In the genomic region with DNA sequence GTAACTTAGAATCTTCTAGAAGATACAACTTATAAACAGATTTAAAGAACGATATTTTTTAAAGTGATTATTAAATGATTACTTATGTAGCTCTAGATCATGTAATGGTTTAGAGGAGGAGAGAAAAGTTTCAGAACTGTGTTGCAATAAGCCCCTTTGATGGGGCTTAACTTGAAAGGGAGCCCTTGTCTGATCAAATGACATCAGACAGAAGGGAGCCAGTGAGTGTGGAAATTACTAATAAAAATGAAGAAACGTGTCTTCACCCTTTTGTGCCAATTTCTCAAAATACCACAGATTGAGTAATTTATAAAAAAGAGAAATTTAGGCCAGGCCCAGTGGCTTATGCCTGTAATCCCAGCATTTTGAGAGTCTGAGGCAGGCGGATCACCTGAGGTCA, we compare ENCODE assay signal across 16 cellular contexts.
A peak's percentile ranks its signal among the peaks of the same experiment; 100 is the strongest.
DNase-seq lines count a peak whose midpoint lies in the region; ATAC-seq, FAIRE-seq and TF ChIP-seq lines count a peak whose summit lies in the region.
"Had no signal": no experiment of that assay in that cellular context is flagged by ENCODE, and none has a peak within 500 bp of the region (broad histone marks: within the 10 kb centered on the region; RNA-seq: fewer than 3 reads in every experiment).

No MANE protein-coding gene starts in this region.

- H3K9me3 ChIP-seq in IMR-90 (ENCODE audit: control insufficient read depth, insufficient read depth, low read length) (no peaks in the 10 kb centered on the region), ascending aorta (no peaks in the 10 kb centered on the region)
- H3K9me3 ChIP-seq: BLaER1 treated with 17β-estradiol and CSF1 and Interleukin-3, amounts not matched to agents 10 nM and 100 nM had no signal

- intact Hi-C loops in IMR-90 (cut with micrococcal nuclease) (no loop called here), ascending aorta (cut with DNase I) (no loop called here)

- H2BK120ac ChIP-seq in IMR-90 (ENCODE audit: low read depth, low read length): no peak overlapping the region

- peaks cover 3% of the 10 kb centered on the region; the same call in 1 of the 2 replicates for H3K4me1 ChIP-seq in IMR-90 (ENCODE audit: control insufficient read depth, insufficient read depth, low read length)
- no peaks in the 10 kb centered on the region for H3K4me1 ChIP-seq in ascending aorta
- H3K4me1 ChIP-seq: BLaER1 treated with 17β-estradiol and CSF1 and Interleukin-3, amounts not matched to agents 10 nM and 100 nM had no signal

- no peak overlapping the region for H3K14ac ChIP-seq in IMR-90 (replicated peaks; ENCODE audit: low read depth, low read length)

- no peak overlapping the region for H2AFZ ChIP-seq in IMR-90 (replicated peaks; ENCODE audit: low read length, poor library complexity)

- no TSS peak for BruUV-seq in IMR-90 (replicated peaks; lab: Mats Ljungman, UMichigan)

- POLR2A ChIA-PET in IMR-90 (lab: Charles Lee; ENCODE audit: unreplicated experiment): no interaction called here

- H3K36me3 ChIP-seq in IMR-90 (ENCODE audit: control insufficient read depth, insufficient read depth, low read length): no peaks in the 10 kb centered on the region
- no peaks in the 10 kb centered on the region for H3K36me3 ChIP-seq in ascending aorta

- no peak overlapping the region for H4K5ac ChIP-seq in IMR-90 (ENCODE audit: low read depth, low read length)

- H3K23ac ChIP-seq in IMR-90 (ENCODE audit: low read depth, low read length): no peak overlapping the region

- H3K4me3 ChIP-seq in IMR-90 (ENCODE audit: insufficient read depth, low read depth, low read length) (no peak overlapping the region), ascending aorta (no peak overlapping the region)
- H3K4me3 ChIP-seq: BLaER1 treated with 17β-estradiol and CSF1 and Interleukin-3, amounts not matched to agents 10 nM and 100 nM had no signal

- no peak for TF ChIP-seq CTCF in IMR-90 (conservative IDR thresholded peaks at IDR 0.05; ENCODE audit: low read depth, low read length)
- no peak for TF ChIP-seq CTCF in ascending aorta (IDR thresholded peaks at IDR 0.05)

- peaks cover 0 to 9% of the 10 kb centered on the region in 2 experiments; a peak in 2 of 4 replicates for H3K79me1 ChIP-seq in IMR-90 (ENCODE audit: low read depth in 1 of 2, low read length in 2 of 2)

- 0 out of 2 replicates have a peak, but pooled peaks cover 5% of the 10 kb centered on the region for H3K9me1 ChIP-seq in IMR-90 (ENCODE audit: insufficient read depth, low read length)

- H3K18ac ChIP-seq in IMR-90 (ENCODE audit: low read depth, low read length): no peak overlapping the region

- peak; percentile 20 to 37 for DNase-seq in AML-193 (lab: John Stamatoyannopoulos, UW)
- no peak for DNase-seq in IMR-90
- DNase-seq in amniotic epithelial cell (ENCODE audit: low read depth): peak; percentile 18
- peak; percentile 43 for DNase-seq in iris pigment epithelial cell (ENCODE audit: low read depth)
- no peak for DNase-seq in GM12892 (ENCODE audit: insufficient read length)
- DNase-seq in ascending aorta (ENCODE audit: low spot score in 2 of 2): no peak
- no peak for DNase-seq in AG08395 (ENCODE audit: low spot score)
- DNase-seq: COR-L47, DMS153, EL, NCI-H1092 treated with DMSO at 0.1 percent for 48 hours, NCI-H187, NCI-H774, SHP77 had no signal

- H3K56ac ChIP-seq in IMR-90 (ENCODE audit: extremely low read depth, insufficient read depth, low read length): no peak overlapping the region

- no peak for TF ChIP-seq RAD21 in IMR-90 (IDR thresholded peaks at IDR 0.05; ENCODE audit: low read length)

- in situ Hi-C loops in IMR-90 (cut with MboI; ENCODE audit: low sequenced_read_pairs): no loop called here

- H4K20me1 ChIP-seq in IMR-90 (ENCODE audit: insufficient read depth, low read length): no peaks in the 10 kb centered on the region

- no peak overlapping the region for H2BK5ac ChIP-seq in IMR-90 (ENCODE audit: low read depth, low read length, poor library complexity, severe bottlenecking)

- 100% methylated on average over 1 of the region's 3 CpGs; no CpG with 5 or more reads in 1 of the 2 experiments for WGBS in IMR-90 (ENCODE audit: extremely low coverage in 2 of 2, insufficient read length in 1 of 2), 2 experiments

- no peak overlapping the region for H2AK9ac ChIP-seq in IMR-90 (replicated peaks; ENCODE audit: low read depth, low read length, poor library complexity)

- ATAC-seq in IMR-90 (ENCODE audit: low read depth): no peak
- ATAC-seq: Panc1 had no signal

- H3K4me2 ChIP-seq in IMR-90 (ENCODE audit: low read depth, low read length): no peak overlapping the region
- H3K4me2 ChIP-seq: BLaER1 treated with 17β-estradiol and CSF1 and Interleukin-3, amounts not matched to agents 10 nM and 100 nM had no signal

- no peak overlapping the region for H2BK20ac ChIP-seq in IMR-90 (ENCODE audit: low read depth, low read length)

- H3K9ac ChIP-seq in IMR-90 (ENCODE audit: low read depth, low read length): no peak overlapping the region
- H3K9ac ChIP-seq: BLaER1 treated with 17β-estradiol and CSF1 and Interleukin-3, amounts not matched to agents 10 nM and 100 nM had no signal

- TF ChIP-seq POLR2A in IMR-90 (IDR thresholded peaks at IDR 0.05; ENCODE audit: low read depth, low read length) (no peak), GM12892 (IDR thresholded peaks at IDR 0.05; ENCODE audit: low read depth, low read length) (no peak)

- H2BK15ac ChIP-seq in IMR-90 (ENCODE audit: low read depth, low read length): no peak overlapping the region

- CTCF ChIA-PET in IMR-90 (lab: Yijun Ruan, JAX): no interaction called here

- no peak overlapping the region for H4K8ac ChIP-seq in IMR-90 (ENCODE audit: low read depth in 2 of 2, low read length in 2 of 2)

- FAIRE-seq in GM12892 (lab: Jason Lieb, UNC): no peak

- H3K27me3 ChIP-seq in IMR-90 (ENCODE audit: control insufficient read depth, insufficient read depth, low read length): no peaks in the 10 kb centered on the region
- no peaks in the 10 kb centered on the region for H3K27me3 ChIP-seq in ascending aorta
- H3K27me3 ChIP-seq: BLaER1 treated with 17β-estradiol and CSF1 and Interleukin-3, amounts not matched to agents 10 nM and 100 nM had no signal

- no peak overlapping the region for H2AK5ac ChIP-seq in IMR-90 (ENCODE audit: low read depth, low read length)

- dilution Hi-C loops in IMR-90 (cut with HindIII; ENCODE audit: low sequenced_read_pairs, unreplicated experiment): no loop called here

- no peak overlapping the region for H4K91ac ChIP-seq in IMR-90 (ENCODE audit: insufficient read depth, low read depth, low read length)

- H3K27ac ChIP-seq in IMR-90 (ENCODE audit: insufficient read depth, low read length) (no peak overlapping the region), ascending aorta (no peak overlapping the region)
- H3K27ac ChIP-seq: BLaER1 treated with 17β-estradiol and CSF1 and Interleukin-3, amounts not matched to agents 10 nM and 100 nM had no signal

- H3K4ac ChIP-seq in IMR-90 (ENCODE audit: low read depth, low read length): peak overlapping the region; percentile 72; the same call in 1 of the 2 replicates

TF ChIP-seq in IMR-90, 13 proteins besides CTCF, POLR2A, EP300 and RAD21:
- TF ChIP-seq MAZ (IDR thresholded peaks at IDR 0.05; ENCODE audit: borderline replicate concordance, low read depth, low read length) (no peak), CEBPB (IDR thresholded peaks at IDR 0.05; ENCODE audit: low read depth, low read length) (peak; percentile 42; the same call in 1 of the 2 replicates)
- TF ChIP-seq, protein P1, sequence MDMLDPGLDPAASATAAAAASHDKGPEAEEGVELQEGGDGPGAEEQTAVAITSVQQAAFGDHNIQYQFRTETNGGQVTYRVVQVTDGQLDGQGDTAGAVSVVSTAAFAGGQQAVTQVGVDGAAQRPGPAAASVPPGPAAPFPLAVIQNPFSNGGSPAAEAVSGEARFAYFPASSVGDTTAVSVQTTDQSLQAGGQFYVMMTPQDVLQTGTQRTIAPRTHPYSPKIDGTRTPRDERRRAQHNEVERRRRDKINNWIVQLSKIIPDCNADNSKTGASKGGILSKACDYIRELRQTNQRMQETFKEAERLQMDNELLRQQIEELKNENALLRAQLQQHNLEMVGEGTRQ (IDR thresholded peaks at IDR 0.05; ENCODE audit: low read depth, low read length): no peak

Comparison
In these comparisons a context has a peak if more than half of its experiments do, and no peak if none do; other contexts are left out.
1. DNase-seq: peak in AML-193 (2 of 2), amniotic epithelial cell (single experiment) and iris pigment epithelial cell (single experiment); none in IMR-90 (single experiment), GM12892 (single experiment), ascending aorta (0 of 2) and AG08395 (single experiment).